1 cellular context compared by ENCODE assay signal in the genomic region with DNA sequence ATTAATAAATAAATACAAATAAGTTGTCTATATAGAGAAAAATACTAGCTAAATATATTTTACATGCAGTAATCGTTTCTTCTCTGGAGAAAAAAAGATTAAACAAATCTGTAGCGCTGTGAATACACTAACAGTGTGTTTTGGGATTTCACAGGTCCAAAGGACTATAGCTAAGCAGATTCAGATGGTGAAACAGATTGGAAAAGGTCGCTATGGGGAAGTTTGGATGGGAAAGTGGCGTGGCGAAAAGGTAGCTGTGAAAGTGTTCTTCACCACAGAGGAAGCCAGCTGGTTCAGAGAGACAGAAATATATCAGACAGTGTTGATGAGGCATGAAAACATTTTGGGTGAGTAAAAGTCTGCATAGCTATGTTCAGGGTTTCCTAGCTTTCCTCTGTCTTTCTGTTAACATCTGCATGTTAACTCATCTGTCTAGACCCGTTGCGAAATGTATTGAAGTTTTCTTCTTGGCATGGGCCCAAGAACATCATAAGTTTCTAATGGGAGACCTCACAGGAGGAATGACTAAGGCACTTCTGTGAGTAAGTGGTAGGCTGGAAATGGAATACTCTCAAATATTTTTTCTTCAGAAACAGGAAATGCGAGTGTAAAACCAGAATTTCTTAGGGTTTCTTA.
TF ChIP-seq lines count a peak whose summit lies in the region.

No MANE protein-coding gene starts in this region.

TF ChIP-seq in SK-N-SH, 30 proteins besides CTCF, POLR2A, EP300 and RAD21 (continued from another document):
- TF ChIP-seq FOSL2 (IDR thresholded peaks at IDR 0.05; ENCODE audit: borderline replicate concordance, low read depth): peak; percentile 79; the same call in 1 of the 2 replicates
- TF ChIP-seq CHD2 (IDR thresholded peaks at IDR 0.05; ENCODE audit: low read length, partially characterized antibody): no peak
- no peak for TF ChIP-seq MXI1 (IDR thresholded peaks at IDR 0.05; ENCODE audit: low read depth, low read length)
- TF ChIP-seq SMC3 (IDR thresholded peaks at IDR 0.05; ENCODE audit: low read depth, low read length): no peak
- TF ChIP-seq RXRA (IDR thresholded peaks at IDR 0.05; ENCODE audit: borderline replicate concordance, low read depth): peak; percentile 50; the same call in 1 of the 2 replicates
- TF ChIP-seq YY1 (IDR thresholded peaks at IDR 0.05; ENCODE audit: low read depth): no peak
- no peak for TF ChIP-seq EZH2phosphoT487 (IDR thresholded peaks at IDR 0.05; ENCODE audit: borderline replicate concordance, low read depth)
- TF ChIP-seq, protein P1, sequence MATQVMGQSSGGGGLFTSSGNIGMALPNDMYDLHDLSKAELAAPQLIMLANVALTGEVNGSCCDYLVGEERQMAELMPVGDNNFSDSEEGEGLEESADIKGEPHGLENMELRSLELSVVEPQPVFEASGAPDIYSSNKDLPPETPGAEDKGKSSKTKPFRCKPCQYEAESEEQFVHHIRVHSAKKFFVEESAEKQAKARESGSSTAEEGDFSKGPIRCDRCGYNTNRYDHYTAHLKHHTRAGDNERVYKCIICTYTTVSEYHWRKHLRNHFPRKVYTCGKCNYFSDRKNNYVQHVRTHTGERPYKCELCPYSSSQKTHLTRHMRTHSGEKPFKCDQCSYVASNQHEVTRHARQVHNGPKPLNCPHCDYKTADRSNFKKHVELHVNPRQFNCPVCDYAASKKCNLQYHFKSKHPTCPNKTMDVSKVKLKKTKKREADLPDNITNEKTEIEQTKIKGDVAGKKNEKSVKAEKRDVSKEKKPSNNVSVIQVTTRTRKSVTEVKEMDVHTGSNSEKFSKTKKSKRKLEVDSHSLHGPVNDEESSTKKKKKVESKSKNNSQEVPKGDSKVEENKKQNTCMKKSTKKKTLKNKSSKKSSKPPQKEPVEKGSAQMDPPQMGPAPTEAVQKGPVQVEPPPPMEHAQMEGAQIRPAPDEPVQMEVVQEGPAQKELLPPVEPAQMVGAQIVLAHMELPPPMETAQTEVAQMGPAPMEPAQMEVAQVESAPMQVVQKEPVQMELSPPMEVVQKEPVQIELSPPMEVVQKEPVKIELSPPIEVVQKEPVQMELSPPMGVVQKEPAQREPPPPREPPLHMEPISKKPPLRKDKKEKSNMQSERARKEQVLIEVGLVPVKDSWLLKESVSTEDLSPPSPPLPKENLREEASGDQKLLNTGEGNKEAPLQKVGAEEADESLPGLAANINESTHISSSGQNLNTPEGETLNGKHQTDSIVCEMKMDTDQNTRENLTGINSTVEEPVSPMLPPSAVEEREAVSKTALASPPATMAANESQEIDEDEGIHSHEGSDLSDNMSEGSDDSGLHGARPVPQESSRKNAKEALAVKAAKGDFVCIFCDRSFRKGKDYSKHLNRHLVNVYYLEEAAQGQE (IDR thresholded peaks at IDR 0.05; ENCODE audit: low read depth, low read length): no peak
- TF ChIP-seq, protein P2, sequence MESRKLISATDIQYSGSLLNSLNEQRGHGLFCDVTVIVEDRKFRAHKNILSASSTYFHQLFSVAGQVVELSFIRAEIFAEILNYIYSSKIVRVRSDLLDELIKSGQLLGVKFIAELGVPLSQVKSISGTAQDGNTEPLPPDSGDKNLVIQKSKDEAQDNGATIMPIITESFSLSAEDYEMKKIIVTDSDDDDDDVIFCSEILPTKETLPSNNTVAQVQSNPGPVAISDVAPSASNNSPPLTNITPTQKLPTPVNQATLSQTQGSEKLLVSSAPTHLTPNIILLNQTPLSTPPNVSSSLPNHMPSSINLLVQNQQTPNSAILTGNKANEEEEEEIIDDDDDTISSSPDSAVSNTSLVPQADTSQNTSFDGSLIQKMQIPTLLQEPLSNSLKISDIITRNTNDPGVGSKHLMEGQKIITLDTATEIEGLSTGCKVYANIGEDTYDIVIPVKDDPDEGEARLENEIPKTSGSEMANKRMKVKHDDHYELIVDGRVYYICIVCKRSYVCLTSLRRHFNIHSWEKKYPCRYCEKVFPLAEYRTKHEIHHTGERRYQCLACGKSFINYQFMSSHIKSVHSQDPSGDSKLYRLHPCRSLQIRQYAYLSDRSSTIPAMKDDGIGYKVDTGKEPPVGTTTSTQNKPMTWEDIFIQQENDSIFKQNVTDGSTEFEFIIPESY (IDR thresholded peaks at IDR 0.05; ENCODE audit: borderline replicate concordance, low read depth): 0 out of 2 replicates have a peak, but pooled peaks have one; percentile 12
- peak; percentile 77 for TF ChIP-seq JUND (IDR thresholded peaks at IDR 0.05)
- no peak for TF ChIP-seq GATA2 (CRISPR knock-in tag; IDR thresholded peaks at IDR 0.05)
- TF ChIP-seq, protein P3, sequence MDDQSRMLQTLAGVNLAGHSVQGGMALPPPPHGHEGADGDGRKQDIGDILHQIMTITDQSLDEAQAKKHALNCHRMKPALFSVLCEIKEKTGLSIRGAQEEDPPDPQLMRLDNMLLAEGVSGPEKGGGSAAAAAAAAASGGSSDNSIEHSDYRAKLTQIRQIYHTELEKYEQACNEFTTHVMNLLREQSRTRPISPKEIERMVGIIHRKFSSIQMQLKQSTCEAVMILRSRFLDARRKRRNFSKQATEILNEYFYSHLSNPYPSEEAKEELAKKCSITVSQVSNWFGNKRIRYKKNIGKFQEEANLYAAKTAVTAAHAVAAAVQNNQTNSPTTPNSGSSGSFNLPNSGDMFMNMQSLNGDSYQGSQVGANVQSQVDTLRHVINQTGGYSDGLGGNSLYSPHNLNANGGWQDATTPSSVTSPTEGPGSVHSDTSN (IDR thresholded peaks at IDR 0.05): peak; percentile 78
- TF ChIP-seq TEAD4 (IDR thresholded peaks at IDR 0.05; ENCODE audit: borderline replicate concordance, insufficient read depth): peak; percentile 80
- TF ChIP-seq, protein P4, sequence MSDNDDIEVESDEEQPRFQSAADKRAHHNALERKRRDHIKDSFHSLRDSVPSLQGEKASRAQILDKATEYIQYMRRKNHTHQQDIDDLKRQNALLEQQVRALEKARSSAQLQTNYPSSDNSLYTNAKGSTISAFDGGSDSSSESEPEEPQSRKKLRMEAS (IDR thresholded peaks at IDR 0.05; ENCODE audit: low read depth): peak; percentile 36; the same call in 1 of the 2 replicates
